In genomic region chr7:99313204-99313573, GRCh38 we compare ENCODE assay signal across 1 cellular context.
TF ChIP-seq lines count a peak whose summit lies in the region.

No MANE protein-coding gene starts in this region.

TF ChIP-seq in endothelial cell of umbilical vein, 7 proteins besides CTCF, POLR2A, EP300 and RAD21:
- TF ChIP-seq FOS (IDR thresholded peaks at IDR 0.05; ENCODE audit: borderline replicate concordance, insufficient read depth, low read length) (no peak), EZH2 (IDR thresholded peaks at IDR 0.05; ENCODE audit: borderline replicate concordance, low read depth, low read length, severe bottlenecking) (no peak), MAX (IDR thresholded peaks at IDR 0.05; ENCODE audit: insufficient read depth, insufficient read length) (no peak), JUN (IDR thresholded peaks at IDR 0.05; ENCODE audit: borderline replicate concordance, insufficient read depth, insufficient read length, low read depth) (no peak), GATA2 (IDR thresholded peaks at IDR 0.05; ENCODE audit: insufficient read depth, insufficient read length, low read depth, low read length) (no peak), POLR2AphosphoS5 (IDR thresholded peaks at IDR 0.05; ENCODE audit: insufficient read depth, low read depth, low read length) (no peak), MYC (IDR thresholded peaks at IDR 0.05; ENCODE audit: low read depth, low read length) (no peak)
